Comparison of ENCODE assay signal across 8 cellular contexts in the genomic region with DNA sequence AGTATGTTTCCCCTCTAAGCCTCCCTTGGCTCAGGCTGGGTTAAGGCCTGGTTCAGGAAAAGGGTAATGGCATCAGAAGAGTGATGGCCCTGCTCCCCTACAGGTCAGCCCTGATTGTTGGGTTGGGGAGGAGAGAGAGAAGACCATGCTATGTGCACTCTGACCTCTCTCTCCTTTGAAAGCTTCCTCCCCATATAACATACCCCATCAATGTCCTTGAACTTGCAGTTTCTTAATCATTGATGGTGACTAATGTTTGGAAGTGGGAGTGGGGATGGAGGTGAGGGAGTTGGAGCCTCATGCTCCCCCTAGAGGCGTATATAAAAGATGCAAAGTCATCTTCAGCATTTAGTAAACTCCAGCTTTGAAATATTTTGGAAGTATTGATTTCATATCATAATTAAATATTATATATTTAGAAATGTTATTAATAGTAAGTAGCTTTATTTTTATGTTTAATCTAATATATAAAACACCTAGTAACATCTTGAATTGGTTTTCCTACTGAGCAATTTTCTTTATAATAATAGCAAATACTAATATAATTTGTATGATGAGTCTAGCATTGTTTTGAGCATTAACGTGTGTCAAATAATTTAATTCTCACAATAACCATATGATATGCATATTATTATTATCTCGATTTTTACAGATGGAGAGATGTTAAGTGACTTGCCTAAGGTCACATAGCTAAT.
DNase-seq lines count a peak whose midpoint lies in the region; ATAC-seq and FAIRE-seq lines count a peak whose summit lies in the region.

No MANE protein-coding gene starts in this region.

- peak; percentile 80 for FAIRE-seq in TTC549 (lab: Jason Lieb, UNC)
- FAIRE-seq in islet of Langerhans (lab: Jason Lieb, UNC): peak; percentile 24

- peak; percentile 54 for ATAC-seq in HG03469 (IDR thresholded peaks at IDR 0.05; ENCODE audit: unreplicated experiment)
- no peak for ATAC-seq in HG03097 (IDR thresholded peaks at IDR 0.05; ENCODE audit: low FRiP score, unreplicated experiment)

- DNase-seq in SIG-M5 treated with dmso at 0.1 percent for 504 hours (lab: John Stamatoyannopoulos, UW; ENCODE audit: unreplicated experiment): peak; percentile 51
- no peak for DNase-seq in SIG-M5 (lab: John Stamatoyannopoulos, UW)
- DNase-seq in Ammon's horn (ENCODE audit: low spot score): no peak
- no peak for DNase-seq in GM19240 (ENCODE audit: insufficient read length, low spot score)
